Comparison of ENCODE assay signal across 7 cellular contexts in genomic region chr3:40497288-40497687, GRCh38.
"Had no signal": no experiment of that assay in that cellular context is flagged by ENCODE, and none has a peak within 500 bp of the region (broad histone marks: within the 10 kb centered on the region; RNA-seq: fewer than 3 reads in every experiment).

No MANE protein-coding gene starts in this region.

- FAIRE-seq: H1, H54, HTR-8/SVneo had no signal

- DNase-seq: H9, HCEC 1CT, KG1 had no signal

- H3K4me2 ChIP-seq: GM23338 had no signal

- H2AFZ ChIP-seq: GM23338 had no signal

- H3K4me3 ChIP-seq: GM23338 had no signal

- ATAC-seq: GM23338 had no signal
